In the genomic region with DNA sequence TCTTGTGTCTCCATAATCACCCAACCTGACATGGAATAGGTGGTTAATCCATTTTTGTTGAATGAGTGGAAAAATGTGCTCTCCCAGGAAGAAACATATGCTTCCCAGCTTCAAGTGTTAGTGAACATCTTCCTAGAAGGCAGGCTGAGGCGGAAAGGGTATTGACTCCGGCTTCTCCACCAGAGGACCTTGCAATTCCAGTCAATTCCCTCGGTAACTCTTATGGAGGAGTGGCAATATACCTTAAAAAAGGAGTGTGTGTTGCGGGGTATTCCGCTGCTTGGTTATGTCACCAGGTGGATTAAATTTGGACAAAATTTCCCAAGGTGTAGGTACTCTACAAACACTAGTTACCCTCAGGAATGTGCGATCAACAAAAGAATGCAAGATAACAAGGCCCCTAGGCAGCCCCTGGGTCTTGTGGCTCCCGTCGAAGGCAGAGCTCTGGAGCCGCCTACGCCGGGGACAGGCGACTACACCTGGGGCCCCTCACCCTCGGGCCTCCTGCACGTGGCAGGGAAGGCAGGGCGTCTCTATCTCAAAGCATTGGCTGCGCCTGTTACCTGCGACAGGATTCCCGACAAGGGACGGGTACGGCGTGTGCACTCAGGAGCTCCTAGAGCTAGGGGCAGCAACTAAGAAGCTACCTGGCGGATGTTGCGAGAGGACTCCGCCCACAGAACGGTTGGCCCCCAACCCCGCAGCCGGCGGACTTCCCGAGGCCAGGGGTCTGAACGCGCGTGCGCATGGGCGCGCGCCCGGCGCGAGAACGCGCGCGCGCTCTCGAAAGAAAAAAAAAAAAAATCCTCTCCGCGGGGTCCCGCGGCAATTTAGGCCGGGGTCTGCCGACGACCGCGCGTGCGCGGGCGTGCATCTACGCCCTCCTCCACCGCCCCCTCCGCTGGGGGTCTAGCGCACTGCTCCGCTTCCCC, we compare ENCODE assay signal across 8 cellular contexts. TPM values are rescaled to one million over a fixed set of nuclear protein-coding genes. Genes with fewer than 3 reads are reported as not detected.
A peak's percentile ranks its signal among the peaks of the same experiment; 100 is the strongest.
DNase-seq lines count a peak whose midpoint lies in the region; ATAC-seq, FAIRE-seq and TF ChIP-seq lines count a peak whose summit lies in the region.

A gene (minus strand): TSS at position 659 of the 932 bp plus-strand sequence. CDS start 8,355 bp downstream, outside the sequence.

- TF ChIP-seq CTCF in HL-60 (IDR thresholded peaks at IDR 0.05; ENCODE audit: insufficient read depth, low read length) (no peak), RWPE2 (IDR thresholded peaks at IDR 0.05; ENCODE audit: poor library complexity, severe bottlenecking) (peak; percentile 26), retinal pigment epithelial cell (conservative IDR thresholded peaks at IDR 0.05; ENCODE audit: low read depth, low read length) (peak; percentile 26)

- DNase-seq in NCI-H2107 treated with DMSO at 0.1 percent for 48 hours (lab: John Stamatoyannopoulos, UW; ENCODE audit: unreplicated experiment) = peak; percentile 21
- no peak for DNase-seq in NCI-H2107 (lab: John Stamatoyannopoulos, UW)
- peak in 1 of 2 experiments; percentile 12 for DNase-seq in HL-60 (ENCODE audit: low read depth in 1 of 2, low spot score in 1 of 2)
- DNase-seq in RWPE2 (ENCODE audit: low spot score) = no peak
- peak; percentile 60 for DNase-seq in activated naive CD4-positive, alpha-beta T cell treated with anti-CD3 and anti-CD28 coated beads, Interleukin-2, amount 10 ng/mL, durations not matched to agents 7 days and 5 days
- DNase-seq in left ventricle myocardium superior = peak; percentile 48
- no peak for DNase-seq in retinal pigment epithelial cell (ENCODE audit: low read depth)
- DNase-seq in H54 (ENCODE audit: insufficient read length, low spot score) = no peak

- H3K4me3 ChIP-seq in HL-60 (replicated peaks; ENCODE audit: insufficient read depth, low read length) = peak within 1 kb of the TSS; percentile 57
- H3K4me3 ChIP-seq in RWPE2 (ENCODE audit: severe bottlenecking) = peak within 1 kb of the TSS; percentile 98
- peak within 1 kb of the TSS; percentile 90 for H3K4me3 ChIP-seq in retinal pigment epithelial cell (ENCODE audit: low read length)

- CTCF ChIA-PET in activated naive CD4-positive, alpha-beta T cell treated with anti-CD3 and anti-CD28 coated beads, Interleukin-2, amount 10 ng/mL, durations not matched to agents 7 days and 5 days (lab: Charles Lee) = interaction anchor here (0.7 to 4.9 kb wide), 6 partner anchors 13 to 430 kb away, joined by 3 to 24 read pairs (median 4); a partner anchor contains a TSS

- intact Hi-C loops in left ventricle myocardium superior (cut with micrococcal nuclease) = no loop called here

- H3K27me3 ChIP-seq in HL-60 (ENCODE audit: insufficient read depth, poor library complexity, severe bottlenecking) (no peaks in the 10 kb centered on the region), RWPE2 (ENCODE audit: insufficient read depth, poor library complexity, severe bottlenecking) (no peaks in the 10 kb centered on the region)

- peaks cover 7% of the 10 kb centered on the region for H3K36me3 ChIP-seq in RWPE2 (ENCODE audit: low read depth)

- H3K27me3 Mint-ChIP-seq in activated naive CD4-positive, alpha-beta T cell treated with anti-CD3 and anti-CD28 coated beads, Interleukin-2, amount 10 ng/mL, durations not matched to agents 7 days and 5 days = peaks cover 10% of the 10 kb centered on the region

- H3K27ac Mint-ChIP-seq in activated naive CD4-positive, alpha-beta T cell treated with anti-CD3 and anti-CD28 coated beads, Interleukin-2, amount 10 ng/mL, durations not matched to agents 7 days and 5 days = peak within 1 kb of the TSS; percentile 83

- ATAC-seq in RWPE2 (ENCODE audit: low read depth) (peak; percentile 18; the same call in 2 of the 3 replicates), left ventricle myocardium superior (peak; percentile 22)

- no peaks in the 10 kb centered on the region for H3K9me3 ChIP-seq in RWPE2 (ENCODE audit: severe bottlenecking)

- no peak for FAIRE-seq in H54 (lab: Jason Lieb, UNC)

- no peak for TF ChIP-seq POLR2A in H54 (IDR thresholded peaks at IDR 0.05; ENCODE audit: low read depth, low read length)

- no peaks in the 10 kb centered on the region for H3K36me3 Mint-ChIP-seq in activated naive CD4-positive, alpha-beta T cell treated with anti-CD3 and anti-CD28 coated beads, Interleukin-2, amount 10 ng/mL, durations not matched to agents 7 days and 5 days

- peaks cover 28% of the 10 kb centered on the region for H3K4me1 Mint-ChIP-seq in activated naive CD4-positive, alpha-beta T cell treated with anti-CD3 and anti-CD28 coated beads, Interleukin-2, amount 10 ng/mL, durations not matched to agents 7 days and 5 days

- no peaks in the 10 kb centered on the region for H3K9me3 Mint-ChIP-seq in activated naive CD4-positive, alpha-beta T cell treated with anti-CD3 and anti-CD28 coated beads, Interleukin-2, amount 10 ng/mL, durations not matched to agents 7 days and 5 days

- peak within 1 kb of the TSS; percentile 59 for H3K27ac ChIP-seq in HL-60 (replicated peaks)
- H3K27ac ChIP-seq in RWPE2 (ENCODE audit: poor library complexity, severe bottlenecking) = peak within 1 kb of the TSS; percentile 72

- H3K4me3 Mint-ChIP-seq in activated naive CD4-positive, alpha-beta T cell treated with anti-CD3 and anti-CD28 coated beads, Interleukin-2, amount 10 ng/mL, durations not matched to agents 7 days and 5 days = peak within 1 kb of the TSS; percentile 90

- H3K4me1 ChIP-seq in RWPE2 (ENCODE audit: insufficient read depth, poor library complexity, severe bottlenecking) = peaks cover 22% of the 10 kb centered on the region

RNA-seq across cellular contexts. Expression of the gene that starts here (rescaled TPM):
- total RNA-seq in left ventricle myocardium superior = not detected

Comparison
In these comparisons a context has a peak if more than half of its experiments do, and no peak if none do; other contexts are left out.
1. DNase-seq: peak in NCI-H2107 treated with DMSO at 0.1 percent for 48 hours (single experiment) and activated naive CD4-positive, alpha-beta T cell treated with anti-CD3 and anti-CD28 coated beads, Interleukin-2, amount 10 ng/mL, durations not matched to agents 7 days and 5 days (single experiment); none in NCI-H2107 (single experiment), RWPE2 (single experiment), retinal pigment epithelial cell (single experiment) and H54 (single experiment).
2. Peak in DNase-seq and ATAC-seq in left ventricle myocardium superior; RNA of the gene not detected or under 1 TPM.
3. Peak in every context shown above with its lines, with median percentiles within 50 percentile points of each other: H3K4me3 ChIP-seq.